In genomic region chr12:109760031-109760929, GRCh38 we compare ENCODE assay signal across 12 cellular contexts. TPM values are rescaled to one million over a fixed set of nuclear protein-coding genes. Genes with fewer than 3 reads are reported as not detected.
DNase-seq lines count a peak whose midpoint lies in the region; ATAC-seq, FAIRE-seq and TF ChIP-seq lines count a peak whose summit lies in the region.
"Had no signal": no experiment of that assay in that cellular context is flagged by ENCODE, and none has a peak within 500 bp of the region (broad histone marks: within the 10 kb centered on the region; RNA-seq: fewer than 3 reads in every experiment).

No MANE protein-coding gene starts in this region.

- no peak overlapping the region for H2AFZ ChIP-seq in SK-N-SH (ENCODE audit: low read depth)

- TF ChIP-seq POLR2A in spleen (IDR thresholded peaks at IDR 0.05) (no peak), GM12891 (IDR thresholded peaks at IDR 0.05; ENCODE audit: low read depth, low read length) (no peak)

- H3K4me1 ChIP-seq in SK-N-SH (ENCODE audit: control insufficient read depth in 1 of 2, insufficient read depth in 2 of 2, low read depth in 1 of 2, low read length in 1 of 2), result peaks cover 0 to 52% of the 10 kb centered on the region in 2 experiments; a peak in 1 of 4 replicates
- H3K4me1 ChIP-seq in RWPE2 (ENCODE audit: insufficient read depth, poor library complexity, severe bottlenecking), result no peaks in the 10 kb centered on the region
- H3K4me1 ChIP-seq in left ventricle myocardium inferior, result peaks cover 23% of the 10 kb centered on the region
- peaks cover 0 to 46% (median 23%) of the 10 kb centered on the region in 6 donors for H3K4me1 ChIP-seq in spleen

- ATAC-seq in SK-N-SH treated with all-trans-retinoic acid at 6 μM for 48 hours (no peak), RWPE2 (ENCODE audit: low read depth) (no peak), GM21447 (IDR thresholded peaks at IDR 0.05; ENCODE audit: unreplicated experiment) (no peak)

- TF ChIP-seq CTCF in SK-N-SH (IDR thresholded peaks at IDR 0.05), result no peak
- no peak for TF ChIP-seq CTCF in RWPE2 (IDR thresholded peaks at IDR 0.05; ENCODE audit: poor library complexity, severe bottlenecking)
- TF ChIP-seq CTCF in left ventricle myocardium inferior (IDR thresholded peaks at IDR 0.05; ENCODE audit: borderline replicate concordance), result no peak
- no peak for TF ChIP-seq CTCF in spleen (IDR thresholded peaks at IDR 0.05 in 8 of 11, conservative IDR thresholded peaks at IDR 0.05 in 3 of 11)

- no peaks in the 10 kb centered on the region for H3K79me2 ChIP-seq in SK-N-SH (ENCODE audit: insufficient read depth)

- H3K4me3 ChIP-seq in SK-N-SH (ENCODE audit: low read depth in 2 of 2, low read length in 1 of 2) (no peak overlapping the region), RWPE2 (ENCODE audit: severe bottlenecking) (no peak overlapping the region), left ventricle myocardium inferior (no peak overlapping the region), spleen (no peak overlapping the region)

- FAIRE-seq in GM12891 (lab: Jason Lieb, UNC), result no peak

- 80% methylated on average over 15 of the region's 18 CpGs for WGBS in SK-N-SH (ENCODE audit: low lambda C conversion rate)
- 52 to 61% (median 53%) methylated on average over 18 of the region's 18 CpGs for WGBS in spleen, 5 donors

- POLR2A ChIA-PET in SK-N-SH (lab: Yijun Ruan, JAX), result no interaction called here

- TF ChIP-seq RAD21 in SK-N-SH (IDR thresholded peaks at IDR 0.05; ENCODE audit: low read length), result no peak

- CTCF ChIA-PET in SK-N-SH (lab: Yijun Ruan, JAX), result interaction anchor here (1.0 to 7.2 kb wide), 6 partner anchors 16 to 171 kb away, joined by 3 to 49 read pairs (median 4); partner anchors contain the start of gene GLTP

- intact Hi-C loops in left ventricle myocardium inferior (cut with micrococcal nuclease) (no loop called here), spleen (cut with DNase I; ENCODE audit: low total_unique reads) (no loop called here)

- H3K9me2 ChIP-seq in SK-N-SH, result no peaks in the 10 kb centered on the region

- no peak overlapping the region for H3K4me2 ChIP-seq in SK-N-SH

- H3K27me3 ChIP-seq in SK-N-SH (ENCODE audit: insufficient read depth) (no peaks in the 10 kb centered on the region), RWPE2 (ENCODE audit: insufficient read depth, poor library complexity, severe bottlenecking) (no peaks in the 10 kb centered on the region), left ventricle myocardium inferior (ENCODE audit: low read depth) (no peaks in the 10 kb centered on the region), spleen (replicated peaks in 1 of 7) (no peaks in the 10 kb centered on the region)

- H3K9ac ChIP-seq in SK-N-SH, result no peak overlapping the region

- H3K36me3 ChIP-seq in SK-N-SH (replicated peaks in 1 of 2; ENCODE audit: control insufficient read depth in 1 of 2, insufficient read depth in 2 of 2, low read length in 1 of 2) (no peaks in the 10 kb centered on the region), RWPE2 (ENCODE audit: low read depth) (no peaks in the 10 kb centered on the region), left ventricle myocardium inferior (no peaks in the 10 kb centered on the region), spleen (no peaks in the 10 kb centered on the region)

- H4K20me1 ChIP-seq in SK-N-SH (ENCODE audit: insufficient read depth), result no peaks in the 10 kb centered on the region

- no peaks in the 10 kb centered on the region for H3F3A ChIP-seq in SK-N-SH (replicated peaks; ENCODE audit: insufficient read depth)

- no peak for TF ChIP-seq EP300 in SK-N-SH (IDR thresholded peaks at IDR 0.05; ENCODE audit: borderline replicate concordance in 1 of 2, low read depth in 1 of 2, low read length in 1 of 2)

- DNase-seq in SK-N-SH (peak; percentile 22), RWPE2 (ENCODE audit: low spot score) (peak; percentile 50), left ventricle myocardium inferior (peak; percentile 66), spleen (peak; percentile 86), NCI-H146 (lab: John Stamatoyannopoulos, UW) (no peak), GM12891 (ENCODE audit: insufficient read length, low spot score) (no peak)
- DNase-seq: activated CD4-positive, alpha-beta T cell treated with anti-CD3 and anti-CD28 coated beads, Interleukin-2, amount 50 U/mL, for 48 hours; kidney glomerular epithelial cell; NCI-H1417 had no signal

- H3K9me3 ChIP-seq in SK-N-SH (peaks cover 14% of the 10 kb centered on the region; the same call in 1 of the 2 replicates), RWPE2 (ENCODE audit: severe bottlenecking) (peaks cover 7% of the 10 kb centered on the region), left ventricle myocardium inferior (replicated peaks) (peaks cover 20% of the 10 kb centered on the region), spleen (peaks cover 4 to 36% (median 31%) of the 10 kb centered on the region in 8 donors)

- peak overlapping the region in 1 of 2 experiments; percentile 48; a peak in 1 of 4 replicates for H3K27ac ChIP-seq in SK-N-SH (ENCODE audit: low read depth in 2 of 2, low read length in 1 of 2)
- H3K27ac ChIP-seq in RWPE2 (ENCODE audit: poor library complexity, severe bottlenecking), result no peak overlapping the region
- H3K27ac ChIP-seq in left ventricle myocardium inferior (replicated peaks), result peak overlapping the region; percentile 66
- peak overlapping the region in 4 of 8 donors; percentile 2 to 69 (median 54) for H3K27ac ChIP-seq in spleen
- H3K27ac ChIP-seq: RWPE1 had no signal

TF ChIP-seq in SK-N-SH treated with all-trans-retinoic acid at 6 μM for 48 hours, 23 proteins besides CTCF, POLR2A, EP300 and RAD21 (continues in another document):
- TF ChIP-seq TOX (CRISPR knock-in tag; IDR thresholded peaks at IDR 0.05; ENCODE audit: borderline replicate concordance), result no peak
- TF ChIP-seq ESRRG (CRISPR knock-in tag; IDR thresholded peaks at IDR 0.05), result no peak
- no peak for TF ChIP-seq ISL1 (CRISPR knock-in tag; IDR thresholded peaks at IDR 0.05)
- TF ChIP-seq ZFP3 (CRISPR knock-in tag; IDR thresholded peaks at IDR 0.05), result no peak
- no peak for TF ChIP-seq GLIS3 (CRISPR knock-in tag; IDR thresholded peaks at IDR 0.05)
- TF ChIP-seq PPARA (CRISPR knock-in tag; IDR thresholded peaks at IDR 0.05; ENCODE audit: borderline replicate concordance), result no peak
- TF ChIP-seq OSR1 (CRISPR knock-in tag; IDR thresholded peaks at IDR 0.05), result no peak

TF ChIP-seq in GM12891, 5 proteins besides CTCF, POLR2A, EP300 and RAD21:
- TF ChIP-seq POLR2AphosphoS5 (IDR thresholded peaks at IDR 0.05; ENCODE audit: low read depth, low read length), result no peak
- TF ChIP-seq TAF1 (IDR thresholded peaks at IDR 0.05; ENCODE audit: low read depth, low read length), result no peak
- TF ChIP-seq POU2F2 (IDR thresholded peaks at IDR 0.05; ENCODE audit: low read depth, low read length), result no peak
- TF ChIP-seq SPI1 (IDR thresholded peaks at IDR 0.05; ENCODE audit: low read depth, low read length), result no peak
- TF ChIP-seq PAX5 (IDR thresholded peaks at IDR 0.05; ENCODE audit: insufficient read depth, low read length, severe bottlenecking), result no peak

RNA-seq across cellular contexts. Expression of gene FAM222A, which starts 46.7 kb away (rescaled TPM):
- polyA plus RNA-seq in SK-N-SH (2012; rRNA removed) (1.6 and 4.2 TPM in 2 replicates), spleen (1 to 10 TPM; 1.3 to 5.2 (median 2.1) TPM)
- polyA plus RNA-seq in SK-N-SH (2012; cell fraction: cytosol; rRNA removed), result 1.7 and 4.1 TPM in 2 replicates
- polyA plus RNA-seq in SK-N-SH (2012; cell fraction: nucleus; rRNA removed), result 1.6 and 3.1 TPM in 2 replicates
- total RNA-seq in left ventricle myocardium inferior (20.0 TPM), spleen (10 to 100 TPM; 13.9 to 30.7 (median 21.5) TPM)
- 0.08 TPM for polyA plus RNA-seq in GM12891 (2012; ENCODE audit: low read depth, missing spikeins)

Comparison
In these comparisons a context has a peak if more than half of its experiments do, and no peak if none do; other contexts are left out.
1. DNase-seq: peak in SK-N-SH (single experiment), RWPE2 (single experiment), left ventricle myocardium inferior (single experiment) and spleen (single experiment); none in NCI-H146 (single experiment) and GM12891 (single experiment).